1 cellular context compared by ENCODE assay signal in the genomic region with DNA sequence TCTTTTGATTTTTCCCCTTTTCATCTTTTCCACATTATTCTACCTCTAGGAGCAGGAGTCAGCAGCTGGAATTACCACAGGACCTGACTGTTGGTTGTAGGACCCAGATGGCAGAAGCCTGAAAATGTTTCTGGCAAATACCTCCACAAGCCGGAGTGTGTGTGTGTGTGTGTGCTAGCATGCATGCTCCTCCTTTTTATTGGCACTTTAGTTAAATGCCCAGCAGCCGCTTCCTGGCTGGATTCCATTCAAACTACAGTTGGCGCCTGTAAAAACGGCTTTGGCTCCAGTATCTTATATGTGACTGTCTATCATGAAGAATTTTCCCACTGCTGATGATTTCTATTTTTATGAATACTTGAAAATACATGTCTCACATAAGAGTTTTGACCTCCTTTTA.
TF ChIP-seq lines count a peak whose summit lies in the region.

No MANE protein-coding gene starts in this region.

TF ChIP-seq in HepG2, 621 proteins besides CTCF, POLR2A, EP300 and RAD21 (continued from another document):
- TF ChIP-seq, protein P1, sequence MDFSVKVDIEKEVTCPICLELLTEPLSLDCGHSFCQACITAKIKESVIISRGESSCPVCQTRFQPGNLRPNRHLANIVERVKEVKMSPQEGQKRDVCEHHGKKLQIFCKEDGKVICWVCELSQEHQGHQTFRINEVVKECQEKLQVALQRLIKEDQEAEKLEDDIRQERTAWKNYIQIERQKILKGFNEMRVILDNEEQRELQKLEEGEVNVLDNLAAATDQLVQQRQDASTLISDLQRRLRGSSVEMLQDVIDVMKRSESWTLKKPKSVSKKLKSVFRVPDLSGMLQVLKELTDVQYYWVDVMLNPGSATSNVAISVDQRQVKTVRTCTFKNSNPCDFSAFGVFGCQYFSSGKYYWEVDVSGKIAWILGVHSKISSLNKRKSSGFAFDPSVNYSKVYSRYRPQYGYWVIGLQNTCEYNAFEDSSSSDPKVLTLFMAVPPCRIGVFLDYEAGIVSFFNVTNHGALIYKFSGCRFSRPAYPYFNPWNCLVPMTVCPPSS (IDR thresholded peaks at IDR 0.05), result no peak
- TF ChIP-seq ZNF556 (CRISPR knock-in tag; IDR thresholded peaks at IDR 0.05; ENCODE audit: borderline replicate concordance), result no peak
- no peak for TF ChIP-seq MIER3 (CRISPR knock-in tag; IDR thresholded peaks at IDR 0.05; ENCODE audit: borderline replicate concordance)
- TF ChIP-seq AGO2 (optimal IDR thresholded peaks at IDR 0.05; ENCODE audit: low read depth, low read length), result no peak
- no peak for TF ChIP-seq RAD51 (IDR thresholded peaks at IDR 0.05; ENCODE audit: borderline replicate concordance)
- no peak for TF ChIP-seq ELF3 (CRISPR knock-in tag; IDR thresholded peaks at IDR 0.05)
- TF ChIP-seq CBX2 (IDR thresholded peaks at IDR 0.05; ENCODE audit: low read depth, low read length), result no peak
- no peak for TF ChIP-seq CBX2 (CRISPR knock-in tag; IDR thresholded peaks at IDR 0.05; ENCODE audit: low read depth)
- no peak for TF ChIP-seq TCF7L2 (IDR thresholded peaks at IDR 0.05; ENCODE audit: low read depth, low read length)
- no peak for TF ChIP-seq CENPBD1 (CRISPR knock-in tag; IDR thresholded peaks at IDR 0.05; ENCODE audit: borderline replicate concordance, low read depth)
- TF ChIP-seq ZNF513 (CRISPR knock-in tag; conservative IDR thresholded peaks at IDR 0.05), result no peak
- TF ChIP-seq, protein P2, sequence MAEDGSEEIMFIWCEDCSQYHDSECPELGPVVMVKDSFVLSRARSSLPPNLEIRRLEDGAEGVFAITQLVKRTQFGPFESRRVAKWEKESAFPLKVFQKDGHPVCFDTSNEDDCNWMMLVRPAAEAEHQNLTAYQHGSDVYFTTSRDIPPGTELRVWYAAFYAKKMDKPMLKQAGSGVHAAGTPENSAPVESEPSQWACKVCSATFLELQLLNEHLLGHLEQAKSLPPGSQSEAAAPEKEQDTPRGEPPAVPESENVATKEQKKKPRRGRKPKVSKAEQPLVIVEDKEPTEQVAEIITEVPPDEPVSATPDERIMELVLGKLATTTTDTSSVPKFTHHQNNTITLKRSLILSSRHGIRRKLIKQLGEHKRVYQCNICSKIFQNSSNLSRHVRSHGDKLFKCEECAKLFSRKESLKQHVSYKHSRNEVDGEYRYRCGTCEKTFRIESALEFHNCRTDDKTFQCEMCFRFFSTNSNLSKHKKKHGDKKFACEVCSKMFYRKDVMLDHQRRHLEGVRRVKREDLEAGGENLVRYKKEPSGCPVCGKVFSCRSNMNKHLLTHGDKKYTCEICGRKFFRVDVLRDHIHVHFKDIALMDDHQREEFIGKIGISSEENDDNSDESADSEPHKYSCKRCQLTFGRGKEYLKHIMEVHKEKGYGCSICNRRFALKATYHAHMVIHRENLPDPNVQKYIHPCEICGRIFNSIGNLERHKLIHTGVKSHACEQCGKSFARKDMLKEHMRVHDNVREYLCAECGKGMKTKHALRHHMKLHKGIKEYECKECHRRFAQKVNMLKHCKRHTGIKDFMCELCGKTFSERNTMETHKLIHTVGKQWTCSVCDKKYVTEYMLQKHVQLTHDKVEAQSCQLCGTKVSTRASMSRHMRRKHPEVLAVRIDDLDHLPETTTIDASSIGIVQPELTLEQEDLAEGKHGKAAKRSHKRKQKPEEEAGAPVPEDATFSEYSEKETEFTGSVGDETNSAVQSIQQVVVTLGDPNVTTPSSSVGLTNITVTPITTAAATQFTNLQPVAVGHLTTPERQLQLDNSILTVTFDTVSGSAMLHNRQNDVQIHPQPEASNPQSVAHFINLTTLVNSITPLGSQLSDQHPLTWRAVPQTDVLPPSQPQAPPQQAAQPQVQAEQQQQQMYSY (CRISPR knock-in tag; IDR thresholded peaks at IDR 0.05), result no peak
- TF ChIP-seq ZNF362 (CRISPR knock-in tag; IDR thresholded peaks at IDR 0.05; ENCODE audit: borderline replicate concordance), result no peak
- TF ChIP-seq ZFP90 (CRISPR knock-in tag; IDR thresholded peaks at IDR 0.05; ENCODE audit: borderline replicate concordance), result no peak
- no peak for TF ChIP-seq HDAC1 (CRISPR knock-in tag; IDR thresholded peaks at IDR 0.05)
